Comparison of ENCODE assay signal across 13 cellular contexts in the genomic region with DNA sequence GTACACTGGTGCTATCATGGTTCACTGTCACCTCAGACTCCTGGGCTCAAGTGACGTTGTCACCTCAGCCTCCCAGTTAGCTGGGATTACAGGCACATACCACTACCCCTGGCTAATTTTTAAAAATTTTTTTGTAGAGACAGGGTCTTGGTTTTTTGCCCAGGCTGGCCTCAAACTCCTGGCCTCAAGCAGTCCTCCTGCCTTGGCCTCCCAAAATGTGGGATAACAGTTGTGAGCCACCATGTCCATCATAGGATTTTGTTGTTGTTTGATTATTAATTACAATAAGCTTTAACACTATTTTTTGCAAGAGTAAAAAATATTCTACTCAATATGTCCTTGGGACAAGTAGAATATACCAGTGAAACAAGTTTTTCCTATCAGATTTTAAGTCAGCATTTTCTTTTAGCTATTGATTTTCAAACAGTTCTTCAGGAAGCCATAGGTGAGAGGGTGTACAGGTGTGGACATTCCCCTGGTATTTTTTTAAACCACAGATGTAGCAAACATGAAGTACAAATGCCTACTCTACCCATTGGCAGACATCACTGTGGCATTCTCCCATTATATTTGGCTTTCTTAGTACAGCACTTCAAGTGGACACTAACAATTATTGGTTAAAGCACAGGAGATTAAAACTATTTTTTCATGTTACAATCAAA.
"Had no signal": no experiment of that assay in that cellular context is flagged by ENCODE, and none has a peak within 500 bp of the region (broad histone marks: within the 10 kb centered on the region; RNA-seq: fewer than 3 reads in every experiment).

No MANE protein-coding gene starts in this region.

- H3K36me3 Mint-ChIP-seq: WTC11 had no signal

- H3K27ac Mint-ChIP-seq: activated CD4-positive, alpha-beta T cell treated with anti-CD3 and anti-CD28 coated beads, Interleukin-2, amount 10 ng/mL, durations not matched to agents 24 days and 14 days; activated naive CD8-positive, alpha-beta T cell treated with anti-CD3 and anti-CD28 coated beads, Interleukin-2, amount 10 ng/mL, durations not matched to agents 7 days and 5 days; T-helper 1 cell treated with Interleukin-12 subunit alpha and Interleukin-12 subunit beta and Interleukin-4 antibody, amounts not matched to agents 30 μg/mL and 1 μg/mL, for 36 hours; WTC11 had no signal

- H3K4me3 Mint-ChIP-seq: activated CD4-positive, alpha-beta T cell treated with anti-CD3 and anti-CD28 coated beads, Interleukin-2, amount 10 ng/mL, durations not matched to agents 24 days and 14 days; activated naive CD8-positive, alpha-beta T cell treated with anti-CD3 and anti-CD28 coated beads, Interleukin-2, amount 10 ng/mL, durations not matched to agents 7 days and 5 days; dendritic cell treated with granulocyte-macrophage colony-stimulating factor and Interleukin-4, amounts not matched to agents 40 ng/mL and 50 ng/mL, for 4 days; T-helper 1 cell treated with Interleukin-12 subunit alpha and Interleukin-12 subunit beta and Interleukin-4 antibody, amounts not matched to agents 30 μg/mL and 1 μg/mL, for 36 hours; WTC11 had no signal

- H3K4me3 ChIP-seq: breast epithelium had no signal

- H3K27me3 Mint-ChIP-seq: activated CD4-positive, alpha-beta T cell treated with anti-CD3 and anti-CD28 coated beads, Interleukin-2, amount 10 ng/mL, durations not matched to agents 24 days and 14 days; activated naive CD8-positive, alpha-beta T cell treated with anti-CD3 and anti-CD28 coated beads, Interleukin-2, amount 10 ng/mL, durations not matched to agents 7 days and 5 days; dendritic cell treated with granulocyte-macrophage colony-stimulating factor and Interleukin-4, amounts not matched to agents 40 ng/mL and 50 ng/mL, for 4 days had no signal

- H3K27me3 ChIP-seq: breast epithelium, foreskin keratinocyte had no signal

- H3K36me3 ChIP-seq: breast epithelium had no signal

- H3K27ac ChIP-seq: breast epithelium, foreskin keratinocyte had no signal

- H3K9me3 Mint-ChIP-seq: activated naive CD8-positive, alpha-beta T cell treated with anti-CD3 and anti-CD28 coated beads, Interleukin-2, amount 10 ng/mL, durations not matched to agents 7 days and 5 days; dendritic cell treated with granulocyte-macrophage colony-stimulating factor and Interleukin-4, amounts not matched to agents 40 ng/mL and 50 ng/mL, for 4 days; T-helper 1 cell treated with Interleukin-12 subunit alpha and Interleukin-12 subunit beta and Interleukin-4 antibody, amounts not matched to agents 30 μg/mL and 1 μg/mL, for 36 hours; WTC11 had no signal

- ATAC-seq: foreskin keratinocyte, sciatic nerve, SK-N-SH treated with all-trans-retinoic acid at 6 μM for 48 hours, WTC11 had no signal

- DNase-seq: activated CD4-positive, alpha-beta T cell treated with anti-CD3 and anti-CD28 coated beads, Interleukin-2, amount 10 ng/mL, durations not matched to agents 24 days and 14 days; activated CD8-positive, alpha-beta memory T cell treated with anti-CD3 and anti-CD28 coated beads for 24 hours; activated naive CD8-positive, alpha-beta T cell treated with anti-CD3 and anti-CD28 coated beads, Interleukin-2, amount 10 ng/mL, durations not matched to agents 7 days and 5 days; anterior cingulate cortex; effector memory CD4-positive, alpha-beta T cell; foreskin keratinocyte; mesendoderm had no signal

- H3K9me3 ChIP-seq: breast epithelium had no signal
